In the genomic region with DNA sequence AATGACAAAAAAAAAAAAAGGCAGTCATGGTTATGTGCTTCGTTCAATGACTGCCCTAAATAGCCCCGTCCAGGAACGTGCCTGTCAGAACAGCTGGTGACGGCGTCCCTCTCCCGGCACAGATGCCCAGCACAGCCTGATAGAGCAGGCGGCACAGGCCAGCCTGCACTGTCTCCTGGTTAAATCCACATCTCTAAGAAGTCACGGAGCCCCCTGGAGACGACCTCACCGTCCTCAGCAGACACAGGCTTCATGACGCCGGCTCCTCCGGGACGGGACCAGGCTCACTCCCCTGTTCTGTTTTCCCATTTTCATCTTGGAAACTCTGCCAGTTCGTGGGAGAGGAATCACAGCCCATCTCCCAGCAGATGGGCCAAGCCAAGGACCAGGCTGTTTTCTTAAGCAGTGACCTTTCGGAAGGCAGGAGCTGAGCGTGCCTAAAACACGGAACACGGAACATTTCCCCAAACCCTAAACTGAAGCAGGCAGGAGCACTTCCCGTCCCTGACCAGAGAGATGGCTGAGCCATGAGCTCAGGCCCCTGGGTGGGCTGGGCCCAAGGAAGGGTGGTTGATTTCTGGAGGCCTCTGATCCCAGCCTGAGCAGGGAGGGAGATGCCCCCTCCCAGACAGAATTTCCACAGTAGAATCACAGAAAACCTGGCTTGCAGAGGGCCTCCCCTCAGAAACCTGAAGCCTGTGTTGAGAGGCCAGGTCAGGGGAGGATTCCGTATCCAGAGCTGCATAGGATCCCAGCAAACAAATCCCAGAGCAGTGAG, we compare ENCODE assay signal across 1 cellular context.
TF ChIP-seq lines count a peak whose summit lies in the region.

No MANE protein-coding gene starts in this region.

TF ChIP-seq in GM23338, 12 proteins besides CTCF, POLR2A, EP300 and RAD21 (continued from another document):
- TF ChIP-seq ZNF462 (CRISPR knock-in tag; IDR thresholded peaks at IDR 0.05) (no peak), ZNF331 (CRISPR knock-in tag; IDR thresholded peaks at IDR 0.05; ENCODE audit: low read depth) (no peak)
